Comparison of ENCODE assay signal across 11 cellular contexts in genomic region chr2:195468771-195469170, GRCh38.
A peak's percentile ranks its signal among the peaks of the same experiment; 100 is the strongest.
DNase-seq lines count a peak whose midpoint lies in the region; ATAC-seq and FAIRE-seq lines count a peak whose summit lies in the region.
"Had no signal": no experiment of that assay in that cellular context is flagged by ENCODE, and none has a peak within 500 bp of the region (broad histone marks: within the 10 kb centered on the region; RNA-seq: fewer than 3 reads in every experiment).

No MANE protein-coding gene starts in this region.

- no peaks in the 10 kb centered on the region for H3K4me1 ChIP-seq in aorta (ENCODE audit: control insufficient read depth in 1 of 2, insufficient read depth in 2 of 2, low read length in 2 of 2)
- H3K4me1 ChIP-seq: ascending aorta, sigmoid colon had no signal

- H3K36me3 ChIP-seq in aorta (ENCODE audit: control insufficient read depth in 1 of 2, insufficient read depth in 2 of 2, low read length in 1 of 2) = no peaks in the 10 kb centered on the region
- H3K36me3 ChIP-seq: ascending aorta, sigmoid colon had no signal

- H3K27ac Mint-ChIP-seq in stimulated activated memory B cell treated with anti-CD40 and anti-IgM and Interleukin-4, amounts not matched to agents 10 μg/mL and 1 μg/mL and 100 μg/mL, for 72 hours = no peak overlapping the region

- peaks cover 9% of the 10 kb centered on the region for H3K9me3 Mint-ChIP-seq in stimulated activated memory B cell treated with anti-CD40 and anti-IgM and Interleukin-4, amounts not matched to agents 10 μg/mL and 1 μg/mL and 100 μg/mL, for 72 hours

- no peak overlapping the region for H3K4me3 Mint-ChIP-seq in stimulated activated memory B cell treated with anti-CD40 and anti-IgM and Interleukin-4, amounts not matched to agents 10 μg/mL and 1 μg/mL and 100 μg/mL, for 72 hours

- whole genome bisulfite sequencing in aorta, 2 donors = 13 to 23% methylated on average over 2 of the region's 2 CpGs

- peak; percentile 65 for ATAC-seq in GM19043 (IDR thresholded peaks at IDR 0.05; ENCODE audit: low read depth, unreplicated experiment)
- ATAC-seq in HG02610 (IDR thresholded peaks at IDR 0.05; ENCODE audit: unreplicated experiment) = peak; percentile 77
- peak; percentile 88 for ATAC-seq in HG03378 (IDR thresholded peaks at IDR 0.05; ENCODE audit: unreplicated experiment)
- peak; percentile 73 for ATAC-seq in stimulated activated memory B cell treated with anti-CD40 and anti-IgM and Interleukin-4, amounts not matched to agents 10 μg/mL and 1 μg/mL and 100 μg/mL, for 72 hours
- ATAC-seq in aorta (ENCODE audit: low FRiP score) = no peak

- H3K4me1 Mint-ChIP-seq in stimulated activated memory B cell treated with anti-CD40 and anti-IgM and Interleukin-4, amounts not matched to agents 10 μg/mL and 1 μg/mL and 100 μg/mL, for 72 hours = peaks cover 16% of the 10 kb centered on the region

- H3K36me3 Mint-ChIP-seq in stimulated activated memory B cell treated with anti-CD40 and anti-IgM and Interleukin-4, amounts not matched to agents 10 μg/mL and 1 μg/mL and 100 μg/mL, for 72 hours = peaks cover 13% of the 10 kb centered on the region

- H3K27ac ChIP-seq in aorta (ENCODE audit: low read depth in 1 of 2, low read length in 2 of 2) = no peak overlapping the region
- H3K27ac ChIP-seq: ascending aorta, sigmoid colon had no signal

- no peaks in the 10 kb centered on the region for H3K27me3 Mint-ChIP-seq in stimulated activated memory B cell treated with anti-CD40 and anti-IgM and Interleukin-4, amounts not matched to agents 10 μg/mL and 1 μg/mL and 100 μg/mL, for 72 hours

- H3K9me3 ChIP-seq in aorta (ENCODE audit: control insufficient read depth, low read length) = no peaks in the 10 kb centered on the region
- H3K9me3 ChIP-seq: ascending aorta, sigmoid colon had no signal

- DNase-seq in aorta = no peak
- no peak for DNase-seq in NCI-H2107 (lab: John Stamatoyannopoulos, UW)
- DNase-seq in RCC 7860 (ENCODE audit: low spot score) = no peak
- DNase-seq: KBM-7, NCI-H524, sigmoid colon had no signal

- H3K27me3 ChIP-seq in aorta (ENCODE audit: control insufficient read depth in 1 of 2, insufficient read depth in 2 of 2, low read length in 1 of 2) = no peaks in the 10 kb centered on the region
- H3K27me3 ChIP-seq: ascending aorta, sigmoid colon had no signal

- intact Hi-C loops in aorta (cut with DNase I) = no loop called here

- H3K4me3 ChIP-seq in aorta (ENCODE audit: low read length in 2 of 2) = no peak overlapping the region
- H3K4me3 ChIP-seq: ascending aorta, sigmoid colon had no signal

- FAIRE-seq in RCC 7860 (lab: Jason Lieb, UNC) = no peak
